Comparison of ENCODE assay signal across 1 cellular context in the genomic region with DNA sequence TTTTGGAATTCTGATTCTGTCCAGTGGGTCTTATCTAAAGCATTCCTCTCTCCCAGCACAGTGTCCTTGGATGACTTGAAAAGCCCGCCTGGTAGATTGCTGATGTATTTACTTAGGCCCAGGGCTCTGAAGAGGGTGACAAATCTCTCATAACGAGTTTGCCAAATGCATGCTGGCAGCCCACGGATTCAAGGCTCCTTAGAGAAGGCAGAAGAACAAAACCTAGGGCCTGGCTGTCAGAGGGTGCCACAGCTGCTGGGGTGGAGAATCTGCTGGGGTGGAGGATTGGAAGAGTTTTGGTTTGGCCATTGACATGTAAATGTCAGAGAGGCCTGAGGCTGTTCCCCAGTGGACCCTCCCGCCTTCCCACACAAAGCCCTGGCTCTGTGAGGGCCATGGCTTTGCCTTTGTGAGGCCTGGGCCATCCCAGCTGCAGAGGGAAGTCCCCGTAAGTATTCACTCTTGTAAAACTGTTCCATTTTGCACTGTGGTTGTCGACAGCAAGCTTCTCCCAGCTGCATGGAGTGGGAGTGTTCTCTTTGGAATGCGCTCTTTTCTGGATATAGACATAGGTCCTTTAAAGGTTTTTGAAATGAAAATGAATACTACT.
TF ChIP-seq lines count a peak whose summit lies in the region.

No MANE protein-coding gene starts in this region.

TF ChIP-seq in HEK293, 187 proteins besides CTCF, POLR2A, EP300 and RAD21 (continued from another document):
- TF ChIP-seq, protein P1, sequence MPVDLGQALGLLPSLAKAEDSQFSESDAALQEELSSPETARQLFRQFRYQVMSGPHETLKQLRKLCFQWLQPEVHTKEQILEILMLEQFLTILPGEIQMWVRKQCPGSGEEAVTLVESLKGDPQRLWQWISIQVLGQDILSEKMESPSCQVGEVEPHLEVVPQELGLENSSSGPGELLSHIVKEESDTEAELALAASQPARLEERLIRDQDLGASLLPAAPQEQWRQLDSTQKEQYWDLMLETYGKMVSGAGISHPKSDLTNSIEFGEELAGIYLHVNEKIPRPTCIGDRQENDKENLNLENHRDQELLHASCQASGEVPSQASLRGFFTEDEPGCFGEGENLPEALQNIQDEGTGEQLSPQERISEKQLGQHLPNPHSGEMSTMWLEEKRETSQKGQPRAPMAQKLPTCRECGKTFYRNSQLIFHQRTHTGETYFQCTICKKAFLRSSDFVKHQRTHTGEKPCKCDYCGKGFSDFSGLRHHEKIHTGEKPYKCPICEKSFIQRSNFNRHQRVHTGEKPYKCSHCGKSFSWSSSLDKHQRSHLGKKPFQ (tag by site-specific recombination; IDR thresholded peaks at IDR 0.05) = no peak
- TF ChIP-seq ZFHX2 (tag by site-specific recombination; conservative IDR thresholded peaks at IDR 0.05) (peak; percentile 70), GLI4 (tag by site-specific recombination; IDR thresholded peaks at IDR 0.05) (no peak), ZNF341 (tag by site-specific recombination; IDR thresholded peaks at IDR 0.05; ENCODE audit: low read depth) (peak; percentile 88), FEZF1 (tag by site-specific recombination; IDR thresholded peaks at IDR 0.05) (peak; percentile 46)
